1 cellular context compared by ENCODE assay signal in the genomic region with DNA sequence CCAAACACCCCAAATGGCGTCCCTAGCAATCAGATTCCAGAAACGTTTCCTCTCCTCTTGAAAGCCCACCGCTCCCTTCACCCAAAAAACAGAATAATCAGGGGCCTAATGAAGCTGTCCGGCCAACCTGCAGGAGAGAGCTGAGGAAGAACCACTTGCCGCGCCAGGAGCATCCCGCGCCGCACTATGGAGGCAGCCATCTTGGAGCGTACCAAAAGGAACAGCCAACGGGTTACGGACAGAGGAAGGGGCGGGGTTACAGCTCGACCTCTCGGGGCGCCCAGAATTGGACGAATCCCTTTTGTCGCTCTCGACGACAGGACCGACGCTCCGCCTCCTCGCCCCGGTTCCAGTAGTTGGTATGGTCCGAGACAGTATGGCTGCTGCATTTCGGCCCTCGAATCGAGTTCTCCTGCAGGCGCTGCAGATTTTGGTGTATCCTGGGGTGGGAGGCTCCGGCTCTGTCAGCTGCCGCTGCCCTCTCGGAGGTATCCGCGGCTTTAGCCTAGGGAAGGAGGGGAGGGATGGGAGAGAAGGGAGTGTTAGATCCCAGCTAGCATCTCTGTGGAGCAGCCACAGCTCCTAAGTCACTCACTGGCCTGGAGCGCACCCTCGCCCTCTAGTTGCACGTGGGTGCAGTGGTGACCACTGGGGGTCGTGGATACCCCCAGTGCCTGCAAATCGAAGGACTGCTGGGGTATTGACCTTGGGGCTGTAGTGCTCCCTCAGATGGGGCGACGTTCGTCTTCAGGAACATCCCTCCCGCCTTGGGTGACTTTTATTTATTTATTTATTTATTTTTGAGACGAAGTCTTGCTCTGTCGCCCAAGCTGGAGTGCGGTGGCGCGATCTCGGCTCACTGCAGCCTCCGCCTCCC.
A peak's percentile ranks its signal among the peaks of the same experiment; 100 is the strongest.
TF ChIP-seq lines count a peak whose summit lies in the region.

A gene (minus strand): TSS at position 219 of the 877 bp plus-strand sequence. CDS start 19 bp downstream, at position 200.
A gene with protein sequence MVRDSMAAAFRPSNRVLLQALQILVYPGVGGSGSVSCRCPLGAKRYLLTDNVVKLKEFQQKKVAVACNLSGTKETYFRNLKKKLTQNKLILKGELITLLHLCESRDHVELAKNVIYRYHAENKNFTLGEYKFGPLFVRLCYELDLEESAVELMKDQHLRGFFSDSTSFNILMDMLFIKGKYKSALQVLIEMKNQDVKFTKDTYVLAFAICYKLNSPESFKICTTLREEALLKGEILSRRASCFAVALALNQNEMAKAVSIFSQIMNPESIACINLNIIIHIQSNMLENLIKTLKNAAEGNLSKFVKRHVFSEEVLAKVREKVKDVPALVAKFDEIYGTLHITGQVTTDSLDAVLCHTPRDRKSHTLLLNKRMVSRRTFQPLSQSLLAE (plus strand): TSS at position 352 of the 877 bp plus-strand sequence. CDS start 10 bp downstream, at position 362.

TF ChIP-seq in SK-N-SH, 30 proteins besides CTCF, POLR2A, EP300 and RAD21 (continued from another document):
- TF ChIP-seq, protein P1, sequence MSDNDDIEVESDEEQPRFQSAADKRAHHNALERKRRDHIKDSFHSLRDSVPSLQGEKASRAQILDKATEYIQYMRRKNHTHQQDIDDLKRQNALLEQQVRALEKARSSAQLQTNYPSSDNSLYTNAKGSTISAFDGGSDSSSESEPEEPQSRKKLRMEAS (IDR thresholded peaks at IDR 0.05; ENCODE audit: low read depth): peak; percentile 77
- TF ChIP-seq JUND (IDR thresholded peaks at IDR 0.05) (no peak), POLR2AphosphoS5 (IDR thresholded peaks at IDR 0.05; ENCODE audit: low read depth, low read length) (peak; percentile 97), SMC3 (IDR thresholded peaks at IDR 0.05; ENCODE audit: low read depth, low read length) (no peak), GATA2 (CRISPR knock-in tag; IDR thresholded peaks at IDR 0.05) (no peak), FOSL2 (IDR thresholded peaks at IDR 0.05; ENCODE audit: borderline replicate concordance, low read depth) (no peak), TEAD4 (IDR thresholded peaks at IDR 0.05; ENCODE audit: borderline replicate concordance, insufficient read depth) (no peak), RXRA (IDR thresholded peaks at IDR 0.05; ENCODE audit: borderline replicate concordance, low read depth) (no peak), FOXJ3 (CRISPR knock-in tag; IDR thresholded peaks at IDR 0.05) (no peak)
- TF ChIP-seq, protein P2, sequence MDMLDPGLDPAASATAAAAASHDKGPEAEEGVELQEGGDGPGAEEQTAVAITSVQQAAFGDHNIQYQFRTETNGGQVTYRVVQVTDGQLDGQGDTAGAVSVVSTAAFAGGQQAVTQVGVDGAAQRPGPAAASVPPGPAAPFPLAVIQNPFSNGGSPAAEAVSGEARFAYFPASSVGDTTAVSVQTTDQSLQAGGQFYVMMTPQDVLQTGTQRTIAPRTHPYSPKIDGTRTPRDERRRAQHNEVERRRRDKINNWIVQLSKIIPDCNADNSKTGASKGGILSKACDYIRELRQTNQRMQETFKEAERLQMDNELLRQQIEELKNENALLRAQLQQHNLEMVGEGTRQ (IDR thresholded peaks at IDR 0.05; ENCODE audit: borderline replicate concordance, low read depth, low read length): no peak
- TF ChIP-seq, protein P3, sequence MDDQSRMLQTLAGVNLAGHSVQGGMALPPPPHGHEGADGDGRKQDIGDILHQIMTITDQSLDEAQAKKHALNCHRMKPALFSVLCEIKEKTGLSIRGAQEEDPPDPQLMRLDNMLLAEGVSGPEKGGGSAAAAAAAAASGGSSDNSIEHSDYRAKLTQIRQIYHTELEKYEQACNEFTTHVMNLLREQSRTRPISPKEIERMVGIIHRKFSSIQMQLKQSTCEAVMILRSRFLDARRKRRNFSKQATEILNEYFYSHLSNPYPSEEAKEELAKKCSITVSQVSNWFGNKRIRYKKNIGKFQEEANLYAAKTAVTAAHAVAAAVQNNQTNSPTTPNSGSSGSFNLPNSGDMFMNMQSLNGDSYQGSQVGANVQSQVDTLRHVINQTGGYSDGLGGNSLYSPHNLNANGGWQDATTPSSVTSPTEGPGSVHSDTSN (IDR thresholded peaks at IDR 0.05): 0 out of 2 replicates have a peak, but pooled peaks have one; percentile 20
- TF ChIP-seq, protein P4, sequence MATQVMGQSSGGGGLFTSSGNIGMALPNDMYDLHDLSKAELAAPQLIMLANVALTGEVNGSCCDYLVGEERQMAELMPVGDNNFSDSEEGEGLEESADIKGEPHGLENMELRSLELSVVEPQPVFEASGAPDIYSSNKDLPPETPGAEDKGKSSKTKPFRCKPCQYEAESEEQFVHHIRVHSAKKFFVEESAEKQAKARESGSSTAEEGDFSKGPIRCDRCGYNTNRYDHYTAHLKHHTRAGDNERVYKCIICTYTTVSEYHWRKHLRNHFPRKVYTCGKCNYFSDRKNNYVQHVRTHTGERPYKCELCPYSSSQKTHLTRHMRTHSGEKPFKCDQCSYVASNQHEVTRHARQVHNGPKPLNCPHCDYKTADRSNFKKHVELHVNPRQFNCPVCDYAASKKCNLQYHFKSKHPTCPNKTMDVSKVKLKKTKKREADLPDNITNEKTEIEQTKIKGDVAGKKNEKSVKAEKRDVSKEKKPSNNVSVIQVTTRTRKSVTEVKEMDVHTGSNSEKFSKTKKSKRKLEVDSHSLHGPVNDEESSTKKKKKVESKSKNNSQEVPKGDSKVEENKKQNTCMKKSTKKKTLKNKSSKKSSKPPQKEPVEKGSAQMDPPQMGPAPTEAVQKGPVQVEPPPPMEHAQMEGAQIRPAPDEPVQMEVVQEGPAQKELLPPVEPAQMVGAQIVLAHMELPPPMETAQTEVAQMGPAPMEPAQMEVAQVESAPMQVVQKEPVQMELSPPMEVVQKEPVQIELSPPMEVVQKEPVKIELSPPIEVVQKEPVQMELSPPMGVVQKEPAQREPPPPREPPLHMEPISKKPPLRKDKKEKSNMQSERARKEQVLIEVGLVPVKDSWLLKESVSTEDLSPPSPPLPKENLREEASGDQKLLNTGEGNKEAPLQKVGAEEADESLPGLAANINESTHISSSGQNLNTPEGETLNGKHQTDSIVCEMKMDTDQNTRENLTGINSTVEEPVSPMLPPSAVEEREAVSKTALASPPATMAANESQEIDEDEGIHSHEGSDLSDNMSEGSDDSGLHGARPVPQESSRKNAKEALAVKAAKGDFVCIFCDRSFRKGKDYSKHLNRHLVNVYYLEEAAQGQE (IDR thresholded peaks at IDR 0.05; ENCODE audit: low read depth, low read length): no peak
- TF ChIP-seq, protein P5, sequence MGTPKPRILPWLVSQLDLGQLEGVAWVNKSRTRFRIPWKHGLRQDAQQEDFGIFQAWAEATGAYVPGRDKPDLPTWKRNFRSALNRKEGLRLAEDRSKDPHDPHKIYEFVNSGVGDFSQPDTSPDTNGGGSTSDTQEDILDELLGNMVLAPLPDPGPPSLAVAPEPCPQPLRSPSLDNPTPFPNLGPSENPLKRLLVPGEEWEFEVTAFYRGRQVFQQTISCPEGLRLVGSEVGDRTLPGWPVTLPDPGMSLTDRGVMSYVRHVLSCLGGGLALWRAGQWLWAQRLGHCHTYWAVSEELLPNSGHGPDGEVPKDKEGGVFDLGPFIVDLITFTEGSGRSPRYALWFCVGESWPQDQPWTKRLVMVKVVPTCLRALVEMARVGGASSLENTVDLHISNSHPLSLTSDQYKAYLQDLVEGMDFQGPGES (IDR thresholded peaks at IDR 0.05; ENCODE audit: low read depth, low read length): no peak
